ENCODE assay signal across 8 cellular contexts in the genomic region with DNA sequence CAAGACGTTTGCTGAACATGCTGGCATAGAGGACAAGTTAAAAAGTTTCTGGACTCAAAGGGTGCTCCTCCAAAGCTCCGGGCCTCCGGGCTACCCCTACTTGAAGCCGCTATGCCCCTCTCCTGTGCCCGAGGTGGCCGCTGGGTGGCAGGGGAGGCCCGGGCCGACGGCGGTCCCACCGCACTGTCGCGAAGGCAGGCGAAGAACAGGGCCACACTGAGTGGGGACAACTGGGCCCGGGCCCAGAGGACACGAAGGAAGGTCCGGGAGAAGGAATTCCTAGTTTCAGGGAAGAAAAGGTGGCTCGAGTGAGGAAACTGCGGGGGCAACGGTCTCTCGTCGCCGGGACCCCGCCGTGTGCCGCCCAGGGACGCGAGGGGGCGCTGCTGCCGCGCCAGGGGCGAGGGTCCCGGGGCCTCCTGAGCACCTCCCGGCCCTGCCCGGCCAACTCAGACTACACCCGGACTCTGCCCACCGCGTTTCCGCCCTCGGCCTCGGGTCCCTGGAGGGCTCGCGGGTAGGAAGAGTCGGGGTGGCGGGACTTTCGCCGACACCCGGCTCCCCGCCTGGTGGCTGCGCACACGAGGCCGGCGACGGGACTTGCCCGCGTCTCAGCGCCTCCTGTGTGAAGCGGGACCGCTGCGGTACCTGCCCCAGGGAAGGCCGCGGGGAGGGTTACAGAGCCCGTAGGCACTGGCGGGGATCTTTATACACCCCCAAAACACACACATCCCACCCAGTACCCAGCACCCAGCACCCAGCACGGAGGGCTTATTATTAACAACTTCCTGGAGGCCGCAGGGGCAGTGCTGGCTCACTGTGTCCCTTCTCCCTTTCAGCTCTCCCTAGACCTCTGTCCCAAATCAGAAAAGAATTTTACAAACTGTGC. TPM values are rescaled to one million over a fixed set of nuclear protein-coding genes. Genes with fewer than 3 reads are reported as not detected.
DNase-seq lines count a peak whose midpoint lies in the region; ATAC-seq, FAIRE-seq and TF ChIP-seq lines count a peak whose summit lies in the region.

No MANE protein-coding gene starts in this region.

- TF ChIP-seq CTCF in GM13977 (IDR thresholded peaks at IDR 0.05; ENCODE audit: extremely low read depth, insufficient read depth, missing control alignments) (peak; percentile 91), H1 (IDR thresholded peaks at IDR 0.05; ENCODE audit: control extremely low read depth in 1 of 3, insufficient read depth in 1 of 3, low read depth in 1 of 3, low read length in 3 of 3) (peak; percentile 77 to 87 (median 81))

- TF ChIP-seq RAD21 in H1 (IDR thresholded peaks at IDR 0.05 in 1 of 2, conservative IDR thresholded peaks at IDR 0.05 in 1 of 2; ENCODE audit: low read depth in 2 of 2, low read length in 2 of 2): peak; percentile 45 to 57

- peak overlapping the region; percentile 36 to 69 (median 54) for H3K4me3 ChIP-seq in H1 (ENCODE audit: extremely low read depth in 1 of 4, insufficient read depth in 2 of 4, low read depth in 3 of 4, low read length in 4 of 4)

- no peaks in the 10 kb centered on the region for H4K20me1 ChIP-seq in H1 (replicated peaks in 1 of 2; ENCODE audit: control insufficient read depth in 1 of 2, insufficient read depth in 2 of 2, low read length in 2 of 2)

- no peaks in the 10 kb centered on the region for H3K9me3 ChIP-seq in H1 (ENCODE audit: insufficient read depth in 2 of 2, low read depth in 1 of 2, low read length in 1 of 2)

- peak overlapping the region; percentile 95 for H3K18ac ChIP-seq in H1 (ENCODE audit: extremely low read depth, low read length)

- CTCF ChIA-PET in H1 (lab: Charles Lee; ENCODE audit: partially characterized antibody): interaction anchor here (0.5 to 1.7 kb wide), 21 partner anchors 10 to 931 kb away, joined by 3 to 7 read pairs (median 4); no protein-coding TSS in a partner anchor

- H2BK12ac ChIP-seq in H1 (ENCODE audit: low read depth, low read length): 0 out of 2 replicates have a peak overlapping the region, but pooled peaks have one; percentile 60

- peak overlapping the region; percentile 44 for H3K4ac ChIP-seq in H1 (replicated peaks; ENCODE audit: insufficient read length, low read depth, low read length)

- peaks cover 0 to 11% (median 9%) of the 10 kb centered on the region in 4 experiments; a peak in 4 of 7 replicates for H3K27me3 ChIP-seq in H1 (replicated peaks in 1 of 4; ENCODE audit: control insufficient read depth in 3 of 4, extremely low read depth in 1 of 4, insufficient read depth in 3 of 4, low read length in 3 of 4)

- no peaks in the 10 kb centered on the region for H3K79me1 ChIP-seq in H1 (ENCODE audit: low read depth, low read length)

- POLR2A ChIA-PET in H1 (lab: Charles Lee; ENCODE audit: partially characterized antibody): interaction anchor here (1.7 kb wide), 1 partner anchor 152 kb away, joined by 3 read pairs; no protein-coding TSS in a partner anchor

- peak overlapping the region; percentile 5 for H3K14ac ChIP-seq in H1 (ENCODE audit: insufficient read length)

- H3K9ac ChIP-seq in H1 (replicated peaks in 1 of 4; ENCODE audit: extremely low read depth in 1 of 4, low read depth in 3 of 4, low read length in 3 of 4): peak overlapping the region in 2 of 4 experiments; percentile 34 to 58; a peak in 4 of 7 replicates

- ATAC-seq in HG02763 (IDR thresholded peaks at IDR 0.05; ENCODE audit: unreplicated experiment): peak; percentile 85

- H3K36me3 ChIP-seq in H1 (ENCODE audit: control insufficient read depth in 2 of 4, insufficient read depth in 4 of 4, low read length in 3 of 4): no peaks in the 10 kb centered on the region

- TF ChIP-seq POLR2A in H1 (IDR thresholded peaks at IDR 0.05; ENCODE audit: control extremely low read depth in 1 of 2, low read depth in 2 of 2, low read length in 2 of 2): peak in 1 of 2 experiments; percentile 66; a peak in 2 of 3 replicates

- no peak for TF ChIP-seq EP300 in H1 (IDR thresholded peaks at IDR 0.05; ENCODE audit: borderline replicate concordance in 1 of 2, low read depth in 2 of 2, low read length in 2 of 2)

- peak overlapping the region; percentile 52; the same call in 1 of the 2 replicates for H2AFZ ChIP-seq in H1 (ENCODE audit: low read length)

- no peaks in the 10 kb centered on the region for H3K79me2 ChIP-seq in H1 (ENCODE audit: control insufficient read depth in 1 of 2, insufficient read depth in 2 of 2, low read length in 2 of 2)

- peak overlapping the region; percentile 92 for H4K91ac ChIP-seq in H1 (replicated peaks; ENCODE audit: insufficient read length, low read length)

- no peak overlapping the region for H2AK5ac ChIP-seq in H1 (ENCODE audit: low read depth, low read length)

- FAIRE-seq in H1 (lab: Jason Lieb, UNC): no peak

- peak overlapping the region; percentile 78; the same call in 1 of the 2 replicates for H2BK5ac ChIP-seq in H1 (ENCODE audit: low read depth, low read length)

- H3K23ac ChIP-seq in H1 (ENCODE audit: insufficient read length): no peak overlapping the region

- peaks cover 3% of the 10 kb centered on the region; the same call in 1 of the 2 replicates for H3K23me2 ChIP-seq in H1 (ENCODE audit: low read depth, low read length)

- peak overlapping the region; percentile 61; the same call in 1 of the 2 replicates for H2BK20ac ChIP-seq in H1 (ENCODE audit: low read length)

- H3K4me1 ChIP-seq in H1 (replicated peaks in 1 of 4; ENCODE audit: control insufficient read depth in 3 of 4, insufficient read depth in 4 of 4, low read length in 3 of 4): peaks cover 0 to 7% (median 6%) of the 10 kb centered on the region in 4 experiments; a peak in 6 of 7 replicates

- H3K27ac ChIP-seq in H1 (ENCODE audit: low read depth, low read length): no peak overlapping the region; the same call in 1 of the 2 replicates

- no peak overlapping the region for H2BK15ac ChIP-seq in H1 (ENCODE audit: low read length)

- WGBS in H1 (ENCODE audit: extremely low coverage in 1 of 2, insufficient coverage in 1 of 2, insufficient read length in 1 of 2, insufficient replicate concordance in 2 of 2, low coverage in 1 of 2, low lambda C conversion rate in 2 of 2, missing lambda C conversion rate in 1 of 2), 2 experiments: 4% methylated on average over 46 of the region's 66 CpGs; no CpG with 5 or more reads in 1 of the 2 experiments

- H3K4me2 ChIP-seq in H1 (ENCODE audit: insufficient read depth in 1 of 2, low read depth in 2 of 2, low read length in 2 of 2): peak overlapping the region; percentile 66 to 67

- H4K8ac ChIP-seq in H1 (ENCODE audit: extremely low read depth, insufficient read depth, low read length): peak overlapping the region; percentile 80

- DNase-seq in GM13977 (ENCODE audit: low spot score): peak; percentile 87
- peak; percentile 18 for DNase-seq in NCI-H2171 treated with DMSO at 0.1 percent for 48 hours (lab: John Stamatoyannopoulos, UW)
- DNase-seq in activated CD8-positive, alpha-beta memory T cell treated with anti-CD3 and anti-CD28 coated beads for 48 hours (ENCODE audit: low read depth in 2 of 3, low spot score in 2 of 3): peak; percentile 50 to 65 (median 53)
- DNase-seq in H1 (ENCODE audit: low read depth in 1 of 2, low spot score in 2 of 2): peak; percentile 38 to 90
- peak; percentile 92 for DNase-seq in mesenteric fat pad (ENCODE audit: low spot score)
- DNase-seq in stimulated activated CD8-positive, alpha-beta memory T cell treated with anti-CD3 and anti-CD28 coated beads, Interleukin-12 subunit alpha, Interleukin-12 subunit beta, amount 100 ng/mL, for 4 hours (ENCODE audit: low read depth): peak; percentile 58
- no peak for DNase-seq in NCI-H748 (lab: John Stamatoyannopoulos, UW; ENCODE audit: unreplicated experiment)

- peak overlapping the region; percentile 73 for H2BK120ac ChIP-seq in H1 (replicated peaks; ENCODE audit: low read depth, low read length)

- H4K5ac ChIP-seq in H1 (ENCODE audit: insufficient read length, low read depth, low read length): peak overlapping the region; percentile 83

- in situ Hi-C loops in GM13977 (cut with MboI; ENCODE audit: low pct_unique_long_range_greater_than_20kb, low sequenced_read_pairs, unreplicated experiment): loop anchor here (25.0 kb wide), 1 partner anchor 284 kb away; a partner anchor contains a TSS

- H3K56ac ChIP-seq in H1 (replicated peaks; ENCODE audit: insufficient read length, low read depth, low read length): peak overlapping the region; percentile 82

TF ChIP-seq in H1, 55 proteins besides CTCF, POLR2A, EP300 and RAD21 (continues in another document):
- TF ChIP-seq CHD1 (IDR thresholded peaks at IDR 0.05; ENCODE audit: low read depth, low read length) (no peak), KDM1A (IDR thresholded peaks at IDR 0.05; ENCODE audit: borderline replicate concordance, low read length) (no peak), PHF8 (conservative IDR thresholded peaks at IDR 0.05; ENCODE audit: low read depth, low read length) (peak; percentile 46; the same call in 1 of the 2 replicates), GABPA (IDR thresholded peaks at IDR 0.05; ENCODE audit: borderline replicate concordance, insufficient read depth, low read length) (peak; percentile 68; the same call in 1 of the 2 replicates), ZNF274 (IDR thresholded peaks at IDR 0.05; ENCODE audit: borderline replicate concordance, extremely low read depth, low read length) (no peak)
- TF ChIP-seq, protein P1, sequence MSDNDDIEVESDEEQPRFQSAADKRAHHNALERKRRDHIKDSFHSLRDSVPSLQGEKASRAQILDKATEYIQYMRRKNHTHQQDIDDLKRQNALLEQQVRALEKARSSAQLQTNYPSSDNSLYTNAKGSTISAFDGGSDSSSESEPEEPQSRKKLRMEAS (IDR thresholded peaks at IDR 0.05): peak; percentile 75

RNA-seq across cellular contexts. Expression of a gene that starts 0.8 kb away (rescaled TPM):
- not detected in 2 replicates for total RNA-seq in H1 (2021; fragmentation: NEBNext Ultra II Directional; extraction: Animal tissue kit (Norgen Biotek cat#: 25700))
- 0.06 and 0.08 TPM in 2 replicates for polyA plus RNA-seq in H1 (2011; rRNA removed)
- polyA plus RNA-seq in H1 (2011; cell fraction: cytosol; rRNA removed): not detected
- polyA plus RNA-seq in H1 (2011; cell fraction: nucleus; rRNA removed): not detected
- polyA plus RNA-seq in H1 (2012, experiment 1 of 2): not detected in 4 replicates
- polyA plus RNA-seq in H1 (2012, experiment 2 of 2): not detected
- polyA plus RNA-seq in H1 (2013, experiment 1 of 2): 0.16 TPM
- polyA plus RNA-seq in H1 (2013, experiment 2 of 2): 0.07 TPM
- polyA minus RNA-seq in H1 (2011; rRNA and poly(A)+ RNA removed): not detected in 2 replicates
- polyA minus RNA-seq in H1 (2011; cell fraction: cytosol; rRNA and poly(A)+ RNA removed): not detected
- not detected for polyA minus RNA-seq in H1 (2011; cell fraction: nucleus; rRNA and poly(A)+ RNA removed)
- not detected for total RNA-seq in mesenteric fat pad

RNA-seq across cellular contexts. Expression of a gene that starts 29.6 kb away (rescaled TPM):
- total RNA-seq in H1 (2021; fragmentation: NEBNext Ultra II Directional; extraction: Animal tissue kit (Norgen Biotek cat#: 25700)): 109 and 112 TPM in 2 replicates
- polyA plus RNA-seq in H1 (2011; rRNA removed): 22.3 and 29.6 TPM in 2 replicates
- 41.9 TPM for polyA plus RNA-seq in H1 (2011; cell fraction: cytosol; rRNA removed)
- 32.1 TPM for polyA plus RNA-seq in H1 (2011; cell fraction: nucleus; rRNA removed)
- 67.3 to 78.5 TPM (median 75.3 TPM) in 4 replicates for polyA plus RNA-seq in H1 (2012, experiment 1 of 2)
- 3.0 TPM for polyA plus RNA-seq in H1 (2012, experiment 2 of 2)
- 47.6 TPM for polyA plus RNA-seq in H1 (2013, experiment 1 of 2)
- 47.9 TPM for polyA plus RNA-seq in H1 (2013, experiment 2 of 2)
- 84.2 and 123 TPM in 2 replicates for polyA minus RNA-seq in H1 (2011; rRNA and poly(A)+ RNA removed)
- polyA minus RNA-seq in H1 (2011; cell fraction: cytosol; rRNA and poly(A)+ RNA removed): 74.0 TPM
- polyA minus RNA-seq in H1 (2011; cell fraction: nucleus; rRNA and poly(A)+ RNA removed): 88.5 TPM
- 69.6 TPM for total RNA-seq in mesenteric fat pad
